Comparison of ENCODE assay signal across 2 cellular contexts in genomic region chr16:21986692-21987246, GRCh38.
TF ChIP-seq lines count a peak whose summit lies in the region.

No MANE protein-coding gene starts in this region.

TF ChIP-seq in HepG2, 621 proteins besides CTCF, POLR2A, EP300 and RAD21:
- TF ChIP-seq ZNF788 (CRISPR knock-in tag; IDR thresholded peaks at IDR 0.05; ENCODE audit: borderline replicate concordance) (no peak), ZNF44 (CRISPR knock-in tag; IDR thresholded peaks at IDR 0.05) (no peak), SOX13 (IDR thresholded peaks at IDR 0.05) (no peak), SOX13 (CRISPR knock-in tag; conservative IDR thresholded peaks at IDR 0.05 in 1 of 2, IDR thresholded peaks at IDR 0.05 in 1 of 2) (0 out of 4 replicates have a peak, but pooled peaks of 1 of the 2 experiments have one; percentile 12), CCAR2 (optimal IDR thresholded peaks at IDR 0.05; ENCODE audit: low read depth, low read length) (no peak), DR1 (CRISPR knock-in tag; IDR thresholded peaks at IDR 0.05) (no peak), POLR2G (IDR thresholded peaks at IDR 0.05; ENCODE audit: low read depth, low read length) (peak; percentile 2; the same call in 1 of the 2 replicates), ZNF777 (CRISPR knock-in tag; IDR thresholded peaks at IDR 0.05) (no peak), HNF1B (CRISPR knock-in tag; IDR thresholded peaks at IDR 0.05) (0 out of 2 replicates have a peak, but pooled peaks have one; percentile 14), ZNF382 (CRISPR knock-in tag; IDR thresholded peaks at IDR 0.05; ENCODE audit: borderline replicate concordance) (no peak), RBM22 (optimal IDR thresholded peaks at IDR 0.05; ENCODE audit: low read length) (peak; percentile 54), ZBTB20 (CRISPR knock-in tag; IDR thresholded peaks at IDR 0.05; ENCODE audit: borderline replicate concordance, low read depth) (no peak), POLR2AphosphoS5 (IDR thresholded peaks at IDR 0.05; ENCODE audit: low read depth, low read length) (peak; percentile 54; the same call in 1 of the 2 replicates)
- TF ChIP-seq, protein P1, sequence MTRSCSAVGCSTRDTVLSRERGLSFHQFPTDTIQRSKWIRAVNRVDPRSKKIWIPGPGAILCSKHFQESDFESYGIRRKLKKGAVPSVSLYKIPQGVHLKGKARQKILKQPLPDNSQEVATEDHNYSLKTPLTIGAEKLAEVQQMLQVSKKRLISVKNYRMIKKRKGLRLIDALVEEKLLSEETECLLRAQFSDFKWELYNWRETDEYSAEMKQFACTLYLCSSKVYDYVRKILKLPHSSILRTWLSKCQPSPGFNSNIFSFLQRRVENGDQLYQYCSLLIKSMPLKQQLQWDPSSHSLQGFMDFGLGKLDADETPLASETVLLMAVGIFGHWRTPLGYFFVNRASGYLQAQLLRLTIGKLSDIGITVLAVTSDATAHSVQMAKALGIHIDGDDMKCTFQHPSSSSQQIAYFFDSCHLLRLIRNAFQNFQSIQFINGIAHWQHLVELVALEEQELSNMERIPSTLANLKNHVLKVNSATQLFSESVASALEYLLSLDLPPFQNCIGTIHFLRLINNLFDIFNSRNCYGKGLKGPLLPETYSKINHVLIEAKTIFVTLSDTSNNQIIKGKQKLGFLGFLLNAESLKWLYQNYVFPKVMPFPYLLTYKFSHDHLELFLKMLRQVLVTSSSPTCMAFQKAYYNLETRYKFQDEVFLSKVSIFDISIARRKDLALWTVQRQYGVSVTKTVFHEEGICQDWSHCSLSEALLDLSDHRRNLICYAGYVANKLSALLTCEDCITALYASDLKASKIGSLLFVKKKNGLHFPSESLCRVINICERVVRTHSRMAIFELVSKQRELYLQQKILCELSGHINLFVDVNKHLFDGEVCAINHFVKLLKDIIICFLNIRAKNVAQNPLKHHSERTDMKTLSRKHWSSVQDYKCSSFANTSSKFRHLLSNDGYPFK (CRISPR knock-in tag; IDR thresholded peaks at IDR 0.05; ENCODE audit: borderline replicate concordance) = no peak
TF ChIP-seq in HepG2: peak in this region for 5.

TF ChIP-seq in K562, 482 proteins besides CTCF, POLR2A, EP300 and RAD21:
- TF ChIP-seq ZNF830 (CRISPR knock-in tag; IDR thresholded peaks at IDR 0.05) = no peak
- TF ChIP-seq TRIM28 (IDR thresholded peaks at IDR 0.05) = no peak
- peak; percentile 52; the same call in 1 of the 2 replicates for TF ChIP-seq SUPT5H (IDR thresholded peaks at IDR 0.05)
